Comparison of ENCODE assay signal across 22 cellular contexts in the genomic region with DNA sequence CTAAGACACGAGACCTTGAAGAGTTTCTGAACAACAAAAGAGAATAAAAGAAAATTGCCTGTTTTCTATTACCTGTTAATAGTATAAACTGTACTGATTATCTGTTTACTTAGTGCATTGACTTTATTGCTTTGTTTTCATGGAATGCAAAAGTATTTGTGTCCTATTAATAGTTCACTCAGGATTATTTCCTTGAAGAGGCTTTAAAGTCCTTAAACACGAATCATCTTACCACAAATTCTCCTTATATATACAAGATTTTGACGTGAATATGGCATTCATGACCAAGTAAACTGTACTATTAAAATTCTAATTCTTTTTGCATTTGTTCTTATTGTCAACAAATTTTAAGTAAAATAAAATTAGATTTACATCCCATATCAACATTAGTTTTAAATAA.
"Had no signal": no experiment of that assay in that cellular context is flagged by ENCODE, and none has a peak within 500 bp of the region (broad histone marks: within the 10 kb centered on the region; RNA-seq: fewer than 3 reads in every experiment).

No MANE protein-coding gene starts in this region.

- H3K36me3 ChIP-seq: gastroesophageal sphincter, heart left ventricle, ovary, right lobe of liver, spleen, thoracic aorta, upper lobe of left lung, WERI-Rb-1 had no signal

- H3K27me3 ChIP-seq: gastroesophageal sphincter, ovary, right lobe of liver, spleen, upper lobe of left lung had no signal

- H3K27ac ChIP-seq: gastroesophageal sphincter, heart left ventricle, ovary, psoas muscle, right lobe of liver, spleen, thoracic aorta, upper lobe of left lung, WERI-Rb-1 had no signal

- H3K9me3 ChIP-seq: gastroesophageal sphincter, heart left ventricle, mucosa of descending colon, ovary, psoas muscle, right lobe of liver, spleen, thoracic aorta, upper lobe of left lung had no signal

- H3K4me1 ChIP-seq: gastroesophageal sphincter, heart left ventricle, psoas muscle, right lobe of liver, spleen, upper lobe of left lung had no signal

- H3K4me3 ChIP-seq: gastroesophageal sphincter, heart left ventricle, mucosa of descending colon, ovary, psoas muscle, right lobe of liver, spleen, thoracic aorta, upper lobe of left lung had no signal

- ATAC-seq: gastroesophageal sphincter; heart left ventricle; mucosa of descending colon; naive thymus-derived CD4-positive, alpha-beta T cell; psoas muscle; right lobe of liver; stimulated activated naive B cell treated with anti-CD40 and anti-IgM and Interleukin-4, amounts not matched to agents 10 μg/mL and 1 μg/mL and 100 μg/mL, for 72 hours had no signal

- DNase-seq: activated CD4-positive, alpha-beta T cell treated with anti-CD3 and anti-CD28 coated beads for 1 hour; activated CD8-positive, alpha-beta memory T cell treated with anti-CD3 and anti-CD28 coated beads for 24 hours; activated CD8-positive, alpha-beta memory T cell treated with anti-CD3 and anti-CD28 coated beads, Interleukin-2, amount 50 U/mL, for 48 hours; activated effector memory CD4-positive, alpha-beta T cell treated with Interleukin-2 at 50 U/mL for 16 hours; activated naive CD4-positive, alpha-beta T cell treated with anti-CD3 and anti-CD28 coated beads, Interleukin-2, amount 10 ng/mL, durations not matched to agents 7 days and 5 days; activated T-cell treated with anti-CD3 and anti-CD28 coated beads, Interleukin-2, amount 50 U/mL, for 48 hours; cerebellar nuclear complex; cortex of kidney; effector CD4-positive, alpha-beta T cell; heart left ventricle; kidney glomerular epithelial cell; mucosa of descending colon; naive thymus-derived CD4-positive, alpha-beta T cell; ovary; psoas muscle; right lobe of liver; spleen; stimulated activated naive B cell treated with anti-CD40 and anti-IgM and Interleukin-4, amounts not matched to agents 10 μg/mL and 1 μg/mL and 100 μg/mL, for 72 hours; upper lobe of left lung; WERI-Rb-1 had no signal
